8 cellular contexts compared by ENCODE assay signal in the genomic region with DNA sequence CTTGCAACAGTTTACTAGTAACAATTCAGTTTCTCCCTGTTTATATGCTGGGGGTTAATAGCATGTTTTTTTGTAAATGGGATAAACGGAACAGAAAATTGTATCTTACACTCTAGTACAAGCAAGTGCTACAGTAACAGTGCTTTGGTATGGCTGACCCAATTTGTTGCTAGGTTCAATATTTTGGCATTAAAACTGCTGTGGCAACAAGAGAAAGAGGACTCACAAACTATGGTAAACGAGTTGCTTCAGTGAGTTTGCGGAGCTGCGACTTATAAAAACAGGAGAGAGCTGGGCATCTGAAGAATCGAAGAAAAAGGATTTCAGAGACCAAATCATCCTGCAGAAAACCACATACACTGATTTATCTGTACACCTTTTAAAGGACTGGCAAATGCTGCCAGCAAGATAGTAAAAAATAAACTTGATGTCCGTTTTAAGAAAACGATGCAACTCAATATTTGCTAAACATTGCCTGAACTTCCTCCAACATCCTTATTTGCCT. TPM values are rescaled to one million over a fixed set of nuclear protein-coding genes. Genes with fewer than 3 reads are reported as not detected.
A peak's percentile ranks its signal among the peaks of the same experiment; 100 is the strongest.
DNase-seq lines count a peak whose midpoint lies in the region; ATAC-seq and TF ChIP-seq lines count a peak whose summit lies in the region.

No MANE protein-coding gene starts in this region.

- peak overlapping the region; percentile 85 for H3K27ac Mint-ChIP-seq in endodermal cell
- H3K27ac Mint-ChIP-seq in nephron: peak overlapping the region; percentile 80 to 89 (median 83)

- 16 to 25% methylated on average over 4 to 7 of the region's 7 CpGs for WGBS in endodermal cell (ENCODE audit: insufficient coverage in 1 of 2, insufficient read length in 1 of 2), 2 experiments

- DNase-seq in PC-9 (peak in 1 of 2 experiments; percentile 46), endodermal cell (no peak), activated gamma-delta T cell (lab: John Stamatoyannopoulos, UW) (no peak), UCSD-AML1 (lab: John Stamatoyannopoulos, UW; ENCODE audit: unreplicated experiment) (no peak)

- H3K9ac ChIP-seq in endodermal cell (ENCODE audit: extremely low read depth, low read length, poor library complexity, severe bottlenecking): peak overlapping the region; percentile 65

- peaks cover 43% of the 10 kb centered on the region for H3K4me1 ChIP-seq in DOHH2 (ENCODE audit: control insufficient read depth, low read length)
- peaks cover 40% of the 10 kb centered on the region for H3K4me1 ChIP-seq in PC-9 (replicated peaks; ENCODE audit: insufficient read depth)
- H3K4me1 ChIP-seq in endodermal cell (ENCODE audit: control insufficient read depth, insufficient read depth, low read length): peaks cover 7% of the 10 kb centered on the region

- H3K9me2 ChIP-seq in DOHH2 (replicated peaks; ENCODE audit: control insufficient read depth, low read length) (no peaks in the 10 kb centered on the region), PC-9 (ENCODE audit: insufficient read depth) (no peaks in the 10 kb centered on the region)

- no peak for TF ChIP-seq CTCF in DOHH2 (IDR thresholded peaks at IDR 0.05; ENCODE audit: low read depth, low read length, poor library complexity, severe bottlenecking)
- TF ChIP-seq CTCF in PC-9 (conservative IDR thresholded peaks at IDR 0.05): no peak
- TF ChIP-seq CTCF in endodermal cell (conservative IDR thresholded peaks at IDR 0.05): no peak
- no peak for TF ChIP-seq CTCF in nephron (IDR thresholded peaks at IDR 0.05; ENCODE audit: unreplicated experiment in 3 of 3)

- POLR2A ChIA-PET in PC-9 (lab: Charles Lee; ENCODE audit: unreplicated experiment): interaction anchor here (0.5 to 0.9 kb wide), 5 partner anchors 10 to 158 kb away, joined by 3 to 12 read pairs (median 7); no protein-coding TSS in a partner anchor

- no peak overlapping the region for H3K27ac ChIP-seq in DOHH2 (ENCODE audit: low read depth, low read length)
- peak overlapping the region; percentile 80 for H3K27ac ChIP-seq in PC-9
- no peak overlapping the region for H3K27ac ChIP-seq in endodermal cell (ENCODE audit: low read depth, low read length)

- peak overlapping the region; percentile 85 for H3K4me3 Mint-ChIP-seq in endodermal cell
- peak overlapping the region; percentile 83 to 90 (median 88) for H3K4me3 Mint-ChIP-seq in nephron

- H3K4me1 Mint-ChIP-seq in endodermal cell (peaks cover 23% of the 10 kb centered on the region), nephron (peaks cover 34% of the 10 kb centered on the region)

- H4K20me1 ChIP-seq in DOHH2 (ENCODE audit: control insufficient read depth, insufficient read depth, low read depth, low read length) (peaks cover 30% of the 10 kb centered on the region), PC-9 (ENCODE audit: insufficient read depth) (no peaks in the 10 kb centered on the region)

- H3F3A ChIP-seq in DOHH2 (ENCODE audit: control insufficient read depth, insufficient read depth) (no peaks in the 10 kb centered on the region), PC-9 (ENCODE audit: insufficient read depth, low read depth) (peaks cover 24% of the 10 kb centered on the region)

- CTCF ChIA-PET in PC-9 (lab: Charles Lee): interaction anchor here (0.6 kb wide), 1 partner anchor 602 kb away, joined by 4 read pairs; no protein-coding TSS in a partner anchor

- H3K79me2 ChIP-seq in DOHH2 (ENCODE audit: control insufficient read depth, low read length): peaks cover 94% of the 10 kb centered on the region
- peaks cover 79% of the 10 kb centered on the region for H3K79me2 ChIP-seq in PC-9 (ENCODE audit: low read depth)

- H3K4me2 ChIP-seq in DOHH2 (ENCODE audit: low read length) (peak overlapping the region; percentile 76), PC-9 (peak overlapping the region; percentile 83)

- intact Hi-C loops in PC-9 (cut with micrococcal nuclease; ENCODE audit: unreplicated experiment): loop anchor here (2.0 kb wide), 1 partner anchor 336 kb away; the partner anchor contains the start of gene BMPR1A

- H3K36me3 Mint-ChIP-seq in endodermal cell (ENCODE audit: low read depth) (peaks cover 21% of the 10 kb centered on the region), nephron (ENCODE audit: low read depth) (peaks cover 22% of the 10 kb centered on the region)

- H3K9me3 Mint-ChIP-seq in endodermal cell: no peaks in the 10 kb centered on the region
- H3K9me3 Mint-ChIP-seq in nephron: no peaks in the 10 kb centered on the region

- H3K9me3 ChIP-seq in DOHH2 (ENCODE audit: control insufficient read depth, insufficient read depth, low read length): no peaks in the 10 kb centered on the region
- H3K9me3 ChIP-seq in PC-9 (ENCODE audit: insufficient read depth, low read depth): no peaks in the 10 kb centered on the region
- H3K9me3 ChIP-seq in endodermal cell (ENCODE audit: control insufficient read depth, low read length): no peaks in the 10 kb centered on the region

- peak overlapping the region; percentile 89 for H3K4me3 ChIP-seq in DOHH2 (ENCODE audit: low read length)
- H3K4me3 ChIP-seq in PC-9: peak overlapping the region; percentile 58
- peak overlapping the region; percentile 92 for H3K4me3 ChIP-seq in endodermal cell (ENCODE audit: low read length)

- ATAC-seq in GM18858 (IDR thresholded peaks at IDR 0.05; ENCODE audit: unreplicated experiment) (no peak), HG02973 (IDR thresholded peaks at IDR 0.05; ENCODE audit: unreplicated experiment) (no peak)

- peak overlapping the region; percentile 23; the same call in 1 of the 2 replicates for H2AFZ ChIP-seq in PC-9

- H3K36me3 ChIP-seq in DOHH2 (ENCODE audit: control insufficient read depth, low read length) (peaks cover 61% of the 10 kb centered on the region), PC-9 (ENCODE audit: low read depth) (0 out of 2 replicates have a peak, but pooled peaks cover 3% of the 10 kb centered on the region), endodermal cell (ENCODE audit: control insufficient read depth, insufficient read depth, low read length) (peaks cover 27% of the 10 kb centered on the region)

- BruUV-seq in PC-9 (replicated peaks; lab: Mats Ljungman, UMichigan): no TSS peak

- no peaks in the 10 kb centered on the region for H3K27me3 ChIP-seq in DOHH2 (ENCODE audit: control insufficient read depth, low read length)
- H3K27me3 ChIP-seq in PC-9 (ENCODE audit: insufficient read depth, low read depth): no peaks in the 10 kb centered on the region
- H3K27me3 ChIP-seq in endodermal cell (ENCODE audit: control insufficient read depth, insufficient read depth, low read length, poor library complexity, severe bottlenecking): no peaks in the 10 kb centered on the region

- H3K27me3 Mint-ChIP-seq in endodermal cell (ENCODE audit: insufficient read depth) (no peaks in the 10 kb centered on the region), nephron (ENCODE audit: low read depth) (no peaks in the 10 kb centered on the region)

RNA-seq across cellular contexts. Expression of gene GLUD1, which starts 2.2 kb away (rescaled TPM):
- total RNA-seq in PC-9 (2021) (93.0 and 105 TPM in 2 replicates), endodermal cell (100 to 1,000 TPM; 104 to 107 TPM)
- 80.7 TPM for polyA plus RNA-seq in endodermal cell (2013, experiment 1 of 2)
- polyA plus RNA-seq in endodermal cell (2013, experiment 2 of 2): 74.5 TPM

RNA-seq across cellular contexts. Expression of gene SHLD2, which starts 2.6 kb away (rescaled TPM):
- total RNA-seq in PC-9 (2021): 11.3 and 15.9 TPM in 2 replicates
- total RNA-seq in endodermal cell: 10 to 100 TPM; 30.0 to 30.5 TPM
- polyA plus RNA-seq in endodermal cell (2013, experiment 1 of 2): 19.2 TPM
- 19.4 TPM for polyA plus RNA-seq in endodermal cell (2013, experiment 2 of 2)
